16 cellular contexts compared by ENCODE assay signal in the genomic region with DNA sequence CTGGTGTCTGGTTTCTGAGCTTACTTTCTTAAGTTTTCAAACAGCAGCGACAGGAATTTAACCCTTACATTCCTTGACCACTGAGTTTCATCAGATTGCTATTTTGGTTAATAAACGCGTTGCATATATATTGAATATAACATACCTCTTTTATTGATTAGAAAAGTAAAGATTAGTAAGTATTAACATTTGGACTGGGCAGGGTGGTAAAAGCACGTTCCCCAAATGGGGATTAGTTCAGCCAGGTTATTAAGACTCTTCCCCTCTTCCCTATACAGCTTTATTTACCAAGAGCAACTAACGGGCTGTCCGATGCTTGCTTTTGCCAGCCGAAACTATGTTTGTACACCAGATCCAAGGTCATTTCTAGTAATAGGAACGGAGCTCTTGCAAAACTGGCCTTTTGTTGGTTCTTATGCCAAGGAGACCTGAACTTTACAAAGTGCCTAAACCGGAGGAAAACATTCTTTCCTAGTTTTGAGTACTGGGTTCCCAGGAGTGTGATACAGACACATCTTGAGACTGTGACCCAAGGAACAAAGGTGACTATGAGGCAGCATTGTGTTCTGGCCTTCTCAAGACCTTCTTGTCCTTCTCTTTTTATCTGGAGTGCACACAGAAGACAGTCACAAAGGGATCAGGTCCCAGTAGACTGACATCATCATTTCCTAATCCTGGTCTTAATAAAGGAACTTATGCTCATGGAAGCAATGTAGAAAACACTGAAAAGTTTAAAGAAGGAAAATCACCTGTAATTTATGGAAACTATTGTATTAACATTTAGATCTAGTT. TPM values are rescaled to one million over a fixed set of nuclear protein-coding genes. Genes with fewer than 3 reads are reported as not detected.
DNase-seq lines count a peak whose midpoint lies in the region; ATAC-seq and TF ChIP-seq lines count a peak whose summit lies in the region.
"Had no signal": no experiment of that assay in that cellular context is flagged by ENCODE, and none has a peak within 500 bp of the region (broad histone marks: within the 10 kb centered on the region; RNA-seq: fewer than 3 reads in every experiment).

No MANE protein-coding gene starts in this region.

- no peaks in the 10 kb centered on the region for H3K9me3 Mint-ChIP-seq in T-helper 1 cell treated with Interleukin-12 subunit alpha and Interleukin-12 subunit beta and Interleukin-4 antibody, amounts not matched to agents 30 μg/mL and 1 μg/mL, for 36 hours
- H3K9me3 Mint-ChIP-seq in brain: peaks cover 0 to 3% (median 0%) of the 10 kb centered on the region in 5 experiments

- peak overlapping the region; percentile 15 for H3K4me3 Mint-ChIP-seq in T-helper 1 cell treated with Interleukin-12 subunit alpha and Interleukin-12 subunit beta and Interleukin-4 antibody, amounts not matched to agents 30 μg/mL and 1 μg/mL, for 36 hours
- H3K4me3 Mint-ChIP-seq in brain: peak overlapping the region; percentile 96 to 99 (median 97)

- H3K27me3 ChIP-seq in neural cell (ENCODE audit: insufficient read depth, low read depth, low read length): no peaks in the 10 kb centered on the region
- H3K27me3 ChIP-seq: cardiac muscle cell, uterus had no signal

- peaks cover 40% of the 10 kb centered on the region for H3K4me1 Mint-ChIP-seq in T-helper 1 cell treated with Interleukin-12 subunit alpha and Interleukin-12 subunit beta and Interleukin-4 antibody, amounts not matched to agents 30 μg/mL and 1 μg/mL, for 36 hours (ENCODE audit: low read depth)
- H3K4me1 Mint-ChIP-seq in brain: peaks cover 76% of the 10 kb centered on the region

- no peaks in the 10 kb centered on the region for H3K27me3 Mint-ChIP-seq in T-helper 1 cell treated with Interleukin-12 subunit alpha and Interleukin-12 subunit beta and Interleukin-4 antibody, amounts not matched to agents 30 μg/mL and 1 μg/mL, for 36 hours (ENCODE audit: low read depth)
- peaks cover 8% of the 10 kb centered on the region for H3K27me3 Mint-ChIP-seq in brain

- H3F3A ChIP-seq in neural cell (ENCODE audit: insufficient read depth, low read length, poor library complexity, severe bottlenecking): peaks cover 4% of the 10 kb centered on the region

- H3K9ac ChIP-seq in neural cell (ENCODE audit: low read length): no peak overlapping the region

- H3K9me2 ChIP-seq in neural cell (ENCODE audit: insufficient read depth, low read length): no peaks in the 10 kb centered on the region

- ATAC-seq in HG03159 (IDR thresholded peaks at IDR 0.05; ENCODE audit: unreplicated experiment): no peak
- ATAC-seq: sciatic nerve had no signal

- H3K27ac Mint-ChIP-seq in T-helper 1 cell treated with Interleukin-12 subunit alpha and Interleukin-12 subunit beta and Interleukin-4 antibody, amounts not matched to agents 30 μg/mL and 1 μg/mL, for 36 hours: no peak overlapping the region
- peak overlapping the region in 2 of 5 experiments; percentile 70 to 93 for H3K27ac Mint-ChIP-seq in brain

- DNase-seq in T-helper 1 cell (no peak), LNCaP clone FGC (ENCODE audit: low read depth) (no peak), T-helper 9 cell (no peak), foreskin fibroblast (no peak)
- DNase-seq: activated CD8-positive, alpha-beta memory T cell treated with anti-CD3 and anti-CD28 coated beads, Interleukin-2, amount 50 U/mL, for 4 hours; KBM-7; NCI-H226; SIG-M5; uterus had no signal

- no peaks in the 10 kb centered on the region for H4K20me1 ChIP-seq in neural cell (ENCODE audit: insufficient read depth)

- peak overlapping the region; percentile 74 for H3K4me2 ChIP-seq in neural cell (ENCODE audit: low read length)

- H3K9me3 ChIP-seq in neural cell (ENCODE audit: low read length): no peaks in the 10 kb centered on the region
- H3K9me3 ChIP-seq: uterus had no signal

- peaks cover 8% of the 10 kb centered on the region for H3K36me3 Mint-ChIP-seq in T-helper 1 cell treated with Interleukin-12 subunit alpha and Interleukin-12 subunit beta and Interleukin-4 antibody, amounts not matched to agents 30 μg/mL and 1 μg/mL, for 36 hours (ENCODE audit: low read depth)
- H3K36me3 Mint-ChIP-seq in brain: no peaks in the 10 kb centered on the region

- no peak for TF ChIP-seq CTCF in LNCaP clone FGC (IDR thresholded peaks at IDR 0.05; ENCODE audit: control insufficient read depth, extremely low read depth, insufficient read depth)
- TF ChIP-seq CTCF in brain (conservative IDR thresholded peaks at IDR 0.05): no peak
- TF ChIP-seq CTCF in neural cell (IDR thresholded peaks at IDR 0.05; ENCODE audit: poor library complexity, severe bottlenecking): no peak
- no peak for TF ChIP-seq CTCF in foreskin fibroblast (IDR thresholded peaks at IDR 0.05; ENCODE audit: low read depth, low read length)

- no peak for TF ChIP-seq EP300 in neural cell (conservative IDR thresholded peaks at IDR 0.05; ENCODE audit: poor library complexity, severe bottlenecking)

- no peak for TF ChIP-seq RAD21 in neural cell (conservative IDR thresholded peaks at IDR 0.05)

- H2AFZ ChIP-seq in neural cell (ENCODE audit: low read depth, low read length): no peak overlapping the region

- H3K36me3 ChIP-seq in neural cell (ENCODE audit: insufficient read depth, low read length): no peaks in the 10 kb centered on the region
- H3K36me3 ChIP-seq: cardiac muscle cell, uterus had no signal

- peaks cover 83% of the 10 kb centered on the region for H3K79me2 ChIP-seq in neural cell (replicated peaks; ENCODE audit: insufficient read depth, low read length)

- H3K4me3 ChIP-seq in LNCaP clone FGC (ENCODE audit: low read depth, low read length) (peak overlapping the region; percentile 4; the same call in 1 of the 2 replicates), neural cell (ENCODE audit: low read length) (peak overlapping the region; percentile 90), foreskin fibroblast (ENCODE audit: low read depth in 1 of 2, low read length in 2 of 2) (peak overlapping the region in 1 of 2 donors; percentile 79)
- H3K4me3 ChIP-seq: lung, uterus had no signal

- H3K27ac ChIP-seq in neural cell (ENCODE audit: low read length): no peak overlapping the region
- H3K27ac ChIP-seq: cardiac muscle cell, uterus had no signal

TF ChIP-seq in neural cell, 6 proteins besides CTCF, POLR2A, EP300 and RAD21:
- TF ChIP-seq MXI1 (conservative IDR thresholded peaks at IDR 0.05; ENCODE audit: poor library complexity, severe bottlenecking): no peak
- TF ChIP-seq POLR2AphosphoS5 (IDR thresholded peaks at IDR 0.05): no peak
- no peak for TF ChIP-seq SMC3 (conservative IDR thresholded peaks at IDR 0.05; ENCODE audit: poor library complexity)
- no peak for TF ChIP-seq TAF1 (IDR thresholded peaks at IDR 0.05; ENCODE audit: low read depth)
- no peak for TF ChIP-seq REST (IDR thresholded peaks at IDR 0.05; ENCODE audit: borderline replicate concordance)
- TF ChIP-seq EZH2 (IDR thresholded peaks at IDR 0.05; ENCODE audit: borderline replicate concordance, insufficient read depth, low read length, poor library complexity, severe bottlenecking): no peak

RNA-seq across cellular contexts. Expression of gene GLRX5, which starts 2.6 kb away (rescaled TPM):
- polyA plus RNA-seq in brain (ENCODE audit: insufficient read depth, low read depth, low replicate concordance) (109 TPM), neural cell (81.0 and 96.5 TPM in 2 replicates)
- 28.2 and 29.1 TPM in 2 replicates for polyA minus RNA-seq in neural cell

RNA-seq across cellular contexts. Expression of gene SYNE3, which starts 21.0 kb away (rescaled TPM):
- polyA plus RNA-seq in brain (ENCODE audit: insufficient read depth, low read depth, low replicate concordance) (2.0 TPM), neural cell (0.16 and 0.35 TPM in 2 replicates)
- 0.24 and 0.46 TPM in 2 replicates for polyA minus RNA-seq in neural cell
